In the genomic region with DNA sequence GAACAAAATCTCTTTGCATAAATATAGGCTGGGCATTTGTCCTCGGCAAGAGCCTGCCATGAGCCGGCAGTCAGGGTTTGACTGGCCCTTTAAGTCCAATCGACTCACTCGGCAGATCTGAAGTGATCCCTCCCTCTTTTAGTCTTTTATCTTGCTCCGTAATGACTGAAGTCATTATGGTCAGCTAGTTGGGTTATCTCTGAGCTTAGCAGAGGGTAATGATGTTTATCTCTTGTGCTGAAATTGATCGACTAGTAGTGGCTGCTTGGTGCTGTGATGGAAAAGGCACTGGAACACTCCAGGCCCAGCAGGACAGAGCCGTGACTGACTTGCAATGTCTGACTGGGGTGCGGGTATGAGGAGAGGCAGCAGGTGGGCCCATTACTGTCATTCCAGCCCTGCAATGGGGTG, we compare ENCODE assay signal across 19 cellular contexts. TPM values are rescaled to one million over a fixed set of nuclear protein-coding genes. Genes with fewer than 3 reads are reported as not detected.
DNase-seq lines count a peak whose midpoint lies in the region; ATAC-seq and TF ChIP-seq lines count a peak whose summit lies in the region.
"Had no signal": no experiment of that assay in that cellular context is flagged by ENCODE, and none has a peak within 500 bp of the region (broad histone marks: within the 10 kb centered on the region; RNA-seq: fewer than 3 reads in every experiment).

No MANE protein-coding gene starts in this region.

- H2BK20ac ChIP-seq in H9 (ENCODE audit: low read depth, low read length, poor library complexity, severe bottlenecking) = no peak overlapping the region

- H2BK15ac ChIP-seq in H9 (ENCODE audit: low read depth, low read length) = no peak overlapping the region

- H3K4me1 ChIP-seq in GM23338 (ENCODE audit: insufficient read depth) (peaks cover 18% of the 10 kb centered on the region), Panc1 (ENCODE audit: control insufficient read depth, insufficient read depth, low read length) (no peaks in the 10 kb centered on the region), trophoblast cell (ENCODE audit: control insufficient read depth in 1 of 2, insufficient read depth in 2 of 2, low read length in 2 of 2) (peaks cover 39 to 49% of the 10 kb centered on the region in 2 experiments), PC-9 (replicated peaks; ENCODE audit: insufficient read depth) (peaks cover 46% of the 10 kb centered on the region), H9 (ENCODE audit: insufficient read depth, low read length) (peaks cover 12% of the 10 kb centered on the region; the same call in 1 of the 2 replicates)

- H3K23me2 ChIP-seq in H9 (ENCODE audit: insufficient read length, low read depth, low read length, poor library complexity, severe bottlenecking) = no peaks in the 10 kb centered on the region

- H3K27me3 ChIP-seq in GM23338 (ENCODE audit: insufficient read depth) (no peaks in the 10 kb centered on the region), Panc1 (ENCODE audit: control insufficient read depth, insufficient read depth, low read length) (no peaks in the 10 kb centered on the region), trophoblast cell (ENCODE audit: insufficient read depth, low read length) (no peaks in the 10 kb centered on the region), PC-9 (ENCODE audit: insufficient read depth, low read depth) (no peaks in the 10 kb centered on the region), H9 (ENCODE audit: insufficient read depth, low read length) (no peaks in the 10 kb centered on the region)

- ATAC-seq in GM23338 (no peak), Panc1 (no peak), GM18517 (IDR thresholded peaks at IDR 0.05; ENCODE audit: unreplicated experiment) (no peak)
- ATAC-seq: PC-3, Right ventricle myocardium inferior, SK-N-SH treated with all-trans-retinoic acid at 6 μM for 48 hours had no signal

- H3K27ac ChIP-seq in GM23338 (ENCODE audit: low read depth) (no peak overlapping the region), Panc1 (ENCODE audit: low read length) (peak overlapping the region; percentile 12; the same call in 1 of the 2 replicates), trophoblast cell (ENCODE audit: low read depth, low read length) (no peak overlapping the region), PC-9 (no peak overlapping the region), H9 (ENCODE audit: insufficient read length, low read depth, low read length) (no peak overlapping the region)

- H3K14ac ChIP-seq in trophoblast cell (ENCODE audit: low read length) = peak overlapping the region; percentile 68
- no peak overlapping the region for H3K14ac ChIP-seq in H9 (ENCODE audit: insufficient read depth, low read length)

- H3K79me1 ChIP-seq in trophoblast cell (ENCODE audit: low read length) (peaks cover 50% of the 10 kb centered on the region), H9 (ENCODE audit: insufficient read depth, low read depth, low read length, poor library complexity, severe bottlenecking) (no peaks in the 10 kb centered on the region)

- H3K27me3 Mint-ChIP-seq in GM23338 (ENCODE audit: insufficient read depth, low read depth, poor library complexity) = peaks cover 10% of the 10 kb centered on the region
- peaks cover 12% of the 10 kb centered on the region for H3K27me3 Mint-ChIP-seq in endothelial cell (ENCODE audit: unreplicated experiment)
- peaks cover 37% of the 10 kb centered on the region for H3K27me3 Mint-ChIP-seq in H9 (ENCODE audit: low read depth)

- BruUV-seq in Panc1 (replicated peaks; lab: Mats Ljungman, UMichigan) (no TSS peak), PC-9 (replicated peaks; lab: Mats Ljungman, UMichigan) (no TSS peak)

- peak overlapping the region; percentile 43; the same call in 1 of the 2 replicates for H2AFZ ChIP-seq in GM23338
- H2AFZ ChIP-seq in trophoblast cell (ENCODE audit: insufficient read depth, low read length, poor library complexity) = no peak overlapping the region
- no peak overlapping the region for H2AFZ ChIP-seq in PC-9
- no peak overlapping the region for H2AFZ ChIP-seq in H9 (ENCODE audit: low read length)

- no peaks in the 10 kb centered on the region for H3F3A ChIP-seq in GM23338 (replicated peaks; ENCODE audit: low read depth)
- peaks cover 13% of the 10 kb centered on the region; the same call in 1 of the 2 replicates for H3F3A ChIP-seq in PC-9 (ENCODE audit: insufficient read depth, low read depth)

- H3K4ac ChIP-seq in trophoblast cell (ENCODE audit: low read depth, low read length) = peak overlapping the region; percentile 31
- H3K4ac ChIP-seq in H9 (ENCODE audit: low read depth, low read length) = no peak overlapping the region

- H2BK120ac ChIP-seq in trophoblast cell (ENCODE audit: insufficient read depth, low read length, poor library complexity) (peak overlapping the region; percentile 84), H9 (ENCODE audit: low read depth, low read length, poor library complexity, severe bottlenecking) (no peak overlapping the region)

- DNase-seq in GM23338 (ENCODE audit: low spot score) (no peak), Panc1 (ENCODE audit: low read depth, low spot score) (no peak), endothelial cell (ENCODE audit: low spot score) (no peak), trophoblast cell (peak; percentile 22 to 31), PC-9 (no peak), H9 (no peak)
- no peak for DNase-seq in stimulated activated CD4-positive, alpha-beta T cell treated with anti-CD3 and anti-CD28 coated beads, Interleukin-12 subunit alpha, Interleukin-12 subunit beta, amount 100 ng/mL, for 4 hours
- DNase-seq: AML-193; CD4-positive, CD25-positive, alpha-beta regulatory T cell; DND-41; GF-D8; NCI-H1417; NCI-H2081; NCI-H526 treated with DMSO at 0.1 percent for 48 hours; PC-3 had no signal

- no peak overlapping the region for H4K5ac ChIP-seq in H9 (ENCODE audit: insufficient read length, low read depth, low read length)

- H4K91ac ChIP-seq in trophoblast cell (ENCODE audit: low read depth, low read length) = peak overlapping the region; percentile 93
- no peak overlapping the region for H4K91ac ChIP-seq in H9 (ENCODE audit: insufficient read length, low read depth, low read length)

- peak overlapping the region; percentile 15 for H4K8ac ChIP-seq in trophoblast cell (ENCODE audit: low read depth, low read length)
- H4K8ac ChIP-seq in H9 (replicated peaks; ENCODE audit: insufficient read length, low read depth, low read length) = no peak overlapping the region

- H3K4me3 Mint-ChIP-seq in GM23338 = no peak overlapping the region
- H3K4me3 Mint-ChIP-seq in endothelial cell (ENCODE audit: unreplicated experiment) = peak overlapping the region; percentile 14
- H3K4me3 Mint-ChIP-seq in H9 = no peak overlapping the region; a peak in 1 of 5 replicates
- H3K4me3 Mint-ChIP-seq: CD4-positive, CD25-positive, alpha-beta regulatory T cell had no signal

- no CpG with 5 or more reads among the region's 8 CpGs for WGBS in trophoblast cell (ENCODE audit: extremely low coverage, insufficient coverage, insufficient read length)
- no CpG with 5 or more reads among the region's 8 CpGs for WGBS in H9 (ENCODE audit: extremely low coverage, insufficient read length, low lambda C conversion rate)

- H3K4me1 Mint-ChIP-seq in GM23338 (peaks cover 54% of the 10 kb centered on the region), endothelial cell (ENCODE audit: unreplicated experiment) (peaks cover 32% of the 10 kb centered on the region), H9 (peaks cover 51 to 53% of the 10 kb centered on the region in 2 experiments)
- H3K4me1 Mint-ChIP-seq: CD4-positive, CD25-positive, alpha-beta regulatory T cell had no signal

- in situ Hi-C loops in Panc1 (cut with HindIII; ENCODE audit: low pct_unique_long_range_greater_than_20kb, low sequenced_read_pairs) = no loop called here

- H3K18ac ChIP-seq in trophoblast cell (ENCODE audit: low read length) (peak overlapping the region; percentile 17), H9 (ENCODE audit: insufficient read length, low read depth, low read length) (no peak overlapping the region)

- no peak overlapping the region for H3K23ac ChIP-seq in trophoblast cell (ENCODE audit: low read length)
- H3K23ac ChIP-seq in H9 (ENCODE audit: insufficient read length, low read depth, low read length) = no peak overlapping the region

- H3K4me3 ChIP-seq in GM23338 (no peak overlapping the region), Panc1 (ENCODE audit: low read depth in 2 of 2, low read length in 2 of 2) (no peak overlapping the region), trophoblast cell (ENCODE audit: low read depth, low read length) (no peak overlapping the region), PC-9 (no peak overlapping the region)

- no peak overlapping the region for H3K9ac ChIP-seq in trophoblast cell (ENCODE audit: low read length)
- H3K9ac ChIP-seq in H9 (ENCODE audit: extremely low read depth, insufficient read length, low read length) = no peak overlapping the region

- H3K9me3 Mint-ChIP-seq in GM23338 (no peaks in the 10 kb centered on the region), endothelial cell (ENCODE audit: unreplicated experiment) (no peaks in the 10 kb centered on the region), H9 (no peaks in the 10 kb centered on the region; a peak in 1 of 5 replicates)

- H3K36me3 ChIP-seq in GM23338 (ENCODE audit: insufficient read depth) = no peaks in the 10 kb centered on the region
- no peaks in the 10 kb centered on the region for H3K36me3 ChIP-seq in Panc1 (ENCODE audit: control insufficient read depth, insufficient read depth, low read length)
- H3K36me3 ChIP-seq in trophoblast cell (ENCODE audit: control insufficient read depth in 1 of 2, insufficient read depth in 2 of 2, low read length in 2 of 2) = no peaks in the 10 kb centered on the region
- no peaks in the 10 kb centered on the region for H3K36me3 ChIP-seq in PC-9 (ENCODE audit: low read depth)

- H4K12ac ChIP-seq in trophoblast cell (ENCODE audit: low read depth, low read length) = no peak overlapping the region

- H3T11ph ChIP-seq in H9 (ENCODE audit: low read length) = no peak overlapping the region

- H4K20me1 ChIP-seq in GM23338 (replicated peaks; ENCODE audit: insufficient read depth) (no peaks in the 10 kb centered on the region), PC-9 (ENCODE audit: insufficient read depth) (no peaks in the 10 kb centered on the region), H9 (ENCODE audit: control insufficient read depth, insufficient read depth, insufficient read length) (no peaks in the 10 kb centered on the region)

- H3K9me2 ChIP-seq in GM23338 (ENCODE audit: insufficient read depth) (no peaks in the 10 kb centered on the region), PC-9 (ENCODE audit: insufficient read depth) (no peaks in the 10 kb centered on the region)

- CTCF ChIA-PET in Panc1 (lab: Charles Lee) = no interaction called here
- CTCF ChIA-PET in PC-9 (lab: Charles Lee) = interaction anchor here (0.7 kb wide), 1 partner anchor 200 kb away, joined by 3 read pairs; no protein-coding TSS in a partner anchor

- H3K36me3 Mint-ChIP-seq in GM23338 (ENCODE audit: low read depth) (no peaks in the 10 kb centered on the region), endothelial cell (ENCODE audit: low read depth, unreplicated experiment) (no peaks in the 10 kb centered on the region), H9 (ENCODE audit: insufficient read depth in 1 of 3, low read depth in 3 of 3) (no peaks in the 10 kb centered on the region)
- H3K36me3 Mint-ChIP-seq: CD4-positive, CD25-positive, alpha-beta regulatory T cell had no signal

- H2BK12ac ChIP-seq in trophoblast cell (ENCODE audit: low read length) (peak overlapping the region; percentile 98), H9 (ENCODE audit: insufficient read length, low read depth, low read length) (no peak overlapping the region)

- H2AK5ac ChIP-seq in trophoblast cell (ENCODE audit: low read length) = peak overlapping the region; percentile 89
- no peak overlapping the region for H2AK5ac ChIP-seq in H9 (ENCODE audit: insufficient read length, low read length)

- no peak overlapping the region for H3K56ac ChIP-seq in H9 (ENCODE audit: insufficient read length, low read depth, low read length)

- H3K9me3 ChIP-seq in Panc1 (ENCODE audit: control insufficient read depth, insufficient read depth, low read depth, low read length) = no peaks in the 10 kb centered on the region
- no peaks in the 10 kb centered on the region for H3K9me3 ChIP-seq in trophoblast cell (ENCODE audit: insufficient read depth, low read depth, low read length)
- H3K9me3 ChIP-seq in PC-9 (ENCODE audit: insufficient read depth, low read depth) = no peaks in the 10 kb centered on the region
- H3K9me3 ChIP-seq in H9 (ENCODE audit: control insufficient read depth, low read depth, low read length) = no peaks in the 10 kb centered on the region

- 0 out of 2 replicates have a peak overlapping the region, but pooled peaks have one; percentile 3 for H3K27ac Mint-ChIP-seq in GM23338
- H3K27ac Mint-ChIP-seq in endothelial cell (ENCODE audit: unreplicated experiment) = no peak overlapping the region
- no peak overlapping the region for H3K27ac Mint-ChIP-seq in H9
- H3K27ac Mint-ChIP-seq: CD4-positive, CD25-positive, alpha-beta regulatory T cell had no signal

- H3K4me2 ChIP-seq in GM23338 (no peak overlapping the region), trophoblast cell (ENCODE audit: low read length) (no peak overlapping the region), PC-9 (no peak overlapping the region), H9 (ENCODE audit: insufficient read depth, insufficient read length, low read length) (no peak overlapping the region)

- intact Hi-C loops in Panc1 (cut with micrococcal nuclease; ENCODE audit: unreplicated experiment) = no loop called here
- intact Hi-C loops in PC-9 (cut with micrococcal nuclease; ENCODE audit: unreplicated experiment) = no loop called here

- H3K79me2 ChIP-seq in GM23338 (replicated peaks; ENCODE audit: insufficient read depth) (no peaks in the 10 kb centered on the region), trophoblast cell (ENCODE audit: control insufficient read depth, insufficient read depth, low read length, poor library complexity) (peaks cover 14% of the 10 kb centered on the region), PC-9 (ENCODE audit: low read depth) (no peaks in the 10 kb centered on the region), H9 (ENCODE audit: insufficient read depth, low read length) (no peaks in the 10 kb centered on the region)

- POLR2A ChIA-PET in Panc1 (lab: Charles Lee) (no interaction called here), PC-9 (lab: Charles Lee; ENCODE audit: unreplicated experiment) (no interaction called here)

- H2BK5ac ChIP-seq in trophoblast cell (ENCODE audit: low read depth, low read length, poor library complexity) = peak overlapping the region; percentile 32
- no peak overlapping the region for H2BK5ac ChIP-seq in H9 (ENCODE audit: insufficient read length, low read length)

- TF ChIP-seq CTCF in GM23338 (conservative IDR thresholded peaks at IDR 0.05; ENCODE audit: low read depth in 2 of 2) = no peak
- TF ChIP-seq CTCF in Panc1 (IDR thresholded peaks at IDR 0.05) = no peak
- TF ChIP-seq CTCF in endothelial cell (IDR thresholded peaks at IDR 0.05; ENCODE audit: unreplicated experiment) = no peak
- TF ChIP-seq CTCF in PC-9 (conservative IDR thresholded peaks at IDR 0.05) = no peak
- no peak for TF ChIP-seq CTCF in H9 (conservative IDR thresholded peaks at IDR 0.05)

RNA-seq across cellular contexts. Expression of a gene that starts 0.5 kb away (rescaled TPM):
- 0.08 TPM in 1 of 2 replicates, not detected in the other for total RNA-seq in GM23338 (2014; rRNA removed; shearing (Covaris generic))
- not detected in 2 replicates for polyA plus RNA-seq in GM23338 (2016; fragmentation: Nextera tagmentation; extraction: Ambion mirVana)
- total RNA-seq in Panc1 (2021; ENCODE audit: unreplicated experiment) (1.5 TPM), endothelial cell (ENCODE audit: unreplicated experiment) (51.7 TPM), PC-9 (2021) (20.0 and 20.8 TPM in 2 replicates), H9 (2021) (not detected in 2 replicates)
- 3.2 TPM for polyA plus RNA-seq in Panc1 (2012; ENCODE audit: insufficient read length)
- polyA plus RNA-seq in trophoblast cell (2013) = 7.2 and 7.4 TPM in 2 replicates
- total RNA-seq: CD4-positive, CD25-positive, alpha-beta regulatory T cell; H1 had no signal
- polyA plus RNA-seq: CD4-positive, CD25-positive, alpha-beta regulatory T cell had no signal

Comparison
In these comparisons a context has a peak if more than half of its experiments do, and no peak if none do; other contexts are left out.
1. DNase-seq: peak in trophoblast cell (2 of 2); none in GM23338 (single experiment), Panc1 (single experiment), endothelial cell (single experiment), PC-9 (0 of 2), H9 (single experiment) and stimulated activated CD4-positive, alpha-beta T cell treated with anti-CD3 and anti-CD28 coated beads, Interleukin-12 subunit alpha, Interleukin-12 subunit beta, amount 100 ng/mL, for 4 hours (single experiment).